Comparison of ENCODE assay signal across 28 cellular contexts in genomic region chr17:38981640-38982039, GRCh38. TPM values are rescaled to one million over a fixed set of nuclear protein-coding genes. Genes with fewer than 3 reads are reported as not detected.
DNase-seq lines count a peak whose midpoint lies in the region; ATAC-seq, FAIRE-seq and TF ChIP-seq lines count a peak whose summit lies in the region.
"Had no signal": no experiment of that assay in that cellular context is flagged by ENCODE, and none has a peak within 500 bp of the region (broad histone marks: within the 10 kb centered on the region; RNA-seq: fewer than 3 reads in every experiment).

No MANE protein-coding gene starts in this region.

- peak overlapping the region; percentile 62 for H3K4me2 ChIP-seq in GM23248 (ENCODE audit: unreplicated experiment)
- peak overlapping the region; percentile 55 for H3K4me2 ChIP-seq in astrocyte (ENCODE audit: low read length)
- no peak overlapping the region for H3K4me2 ChIP-seq in mesenchymal stem cell (ENCODE audit: low read length, poor library complexity, severe bottlenecking)
- H3K4me2 ChIP-seq: GM23338 had no signal

- no peak for FAIRE-seq in astrocyte (lab: Jason Lieb, UNC)
- FAIRE-seq: GM12878, small intestine had no signal

- no peak overlapping the region for H2BK120ac ChIP-seq in mesenchymal stem cell (ENCODE audit: low read depth, low read length)

- H2BK15ac ChIP-seq in mesenchymal stem cell (ENCODE audit: low read depth, poor library complexity, severe bottlenecking), result no peak overlapping the region

- TF ChIP-seq CTCF in astrocyte (IDR thresholded peaks at IDR 0.05; ENCODE audit: insufficient read depth, low read depth, low read length), result no peak
- TF ChIP-seq CTCF in tibial artery (IDR thresholded peaks at IDR 0.05), result no peak

- no peaks in the 10 kb centered on the region for H3K9me2 ChIP-seq in GM23248 (ENCODE audit: insufficient read depth)

- H3K4me3 ChIP-seq in GM23248 (no peak overlapping the region; the same call in 1 of the 2 replicates), astrocyte (ENCODE audit: insufficient read depth, low read depth, low read length) (no peak overlapping the region), mesenchymal stem cell (ENCODE audit: insufficient read depth in 1 of 2, low read depth in 1 of 2, low read length in 2 of 2) (no peak overlapping the region), tibial artery (peak overlapping the region in 1 of 2 donors; percentile 39)
- H3K4me3 ChIP-seq: GM12878, GM23338, SJCRH30 had no signal

- H3K9me3 ChIP-seq in GM23248 (ENCODE audit: low read depth) (no peaks in the 10 kb centered on the region), astrocyte (ENCODE audit: insufficient read depth, low read depth, low read length) (no peaks in the 10 kb centered on the region), mesenchymal stem cell (ENCODE audit: control insufficient read depth, low read length) (no peaks in the 10 kb centered on the region), tibial artery (no peaks in the 10 kb centered on the region)
- H3K9me3 ChIP-seq: SJCRH30 had no signal

- no peaks in the 10 kb centered on the region for H3K36me3 ChIP-seq in GM23248 (ENCODE audit: low read depth)
- no peaks in the 10 kb centered on the region for H3K36me3 ChIP-seq in astrocyte (ENCODE audit: insufficient read depth, low read length)
- no peaks in the 10 kb centered on the region for H3K36me3 ChIP-seq in mesenchymal stem cell (ENCODE audit: control insufficient read depth in 1 of 2, insufficient read depth in 2 of 2, low read depth in 1 of 2, low read length in 2 of 2)
- no peaks in the 10 kb centered on the region for H3K36me3 ChIP-seq in tibial artery
- H3K36me3 ChIP-seq: SJCRH30 had no signal

- no peak overlapping the region for H2AK5ac ChIP-seq in mesenchymal stem cell (ENCODE audit: low read length, severe bottlenecking)

- H3F3A ChIP-seq in GM23248 (ENCODE audit: insufficient read depth), result peaks cover 18% of the 10 kb centered on the region

- DNase-seq in GM23248 (peak; percentile 30), astrocyte (ENCODE audit: low read depth) (no peak), mesenchymal stem cell (peak; percentile 41), tibial artery (no peak), mesenteric fat pad (ENCODE audit: low spot score) (no peak), NCI-H2107 treated with DMSO at 0.1 percent for 48 hours (lab: John Stamatoyannopoulos, UW; ENCODE audit: unreplicated experiment) (no peak), DMS79 (lab: John Stamatoyannopoulos, UW) (no peak)
- DNase-seq: activated CD4-positive, alpha-beta T cell treated with anti-CD3 and anti-CD28 coated beads, Interleukin-2, amount 50 U/mL, for 1 hour; activated gamma-delta T cell treated with Interleukin-2 at 50 U/mL for 16 hours; activated naive CD8-positive, alpha-beta T cell treated with anti-CD3 and anti-CD28 coated beads, Interleukin-2, amount 50 U/mL, for 24 hours; activated T-cell treated with anti-CD3 and anti-CD28 coated beads, Interleukin-2, amount 50 U/mL, for 4 hours; Calu3; foreskin keratinocyte; Kasumi-1; NCI-H1694 treated with DMSO at 0.1 percent for 48 hours; NCI-H2171; NCI-H524; SJCRH30; small intestine; stimulated activated CD4-positive, alpha-beta T cell treated with anti-CD3 and anti-CD28 coated beads, Interleukin-2, amount 100 ng/mL, for 24 hours; T1000 had no signal

- no peaks in the 10 kb centered on the region for H3K79me2 ChIP-seq in GM23248 (ENCODE audit: insufficient read depth)
- H3K79me2 ChIP-seq in astrocyte (ENCODE audit: insufficient read depth, low read length), result no peaks in the 10 kb centered on the region

- peaks cover 14% of the 10 kb centered on the region for H3K4me1 Mint-ChIP-seq in astrocyte (ENCODE audit: low read depth, unreplicated experiment)
- H3K4me1 Mint-ChIP-seq: activated naive CD8-positive, alpha-beta T cell treated with anti-CD3 and anti-CD28 coated beads, Interleukin-2, amount 50 U/mL, for 24 hours; GM23338; memory B cell; WTC11 had no signal

- no peak overlapping the region for H3K14ac ChIP-seq in mesenchymal stem cell (ENCODE audit: low read length in 2 of 2)

- H3K4me3 Mint-ChIP-seq in astrocyte (ENCODE audit: unreplicated experiment), result no peak overlapping the region
- H3K4me3 Mint-ChIP-seq: activated naive CD8-positive, alpha-beta T cell treated with anti-CD3 and anti-CD28 coated beads, Interleukin-2, amount 50 U/mL, for 24 hours; activated T-cell treated with anti-CD3 and anti-CD28 coated beads, Interleukin-2, amount 50 U/mL, for 4 hours; brain; GM23338; memory B cell; WTC11 had no signal

- no peaks in the 10 kb centered on the region for H3K27me3 Mint-ChIP-seq in astrocyte (ENCODE audit: low read depth, unreplicated experiment)
- H3K27me3 Mint-ChIP-seq: activated naive CD8-positive, alpha-beta T cell treated with anti-CD3 and anti-CD28 coated beads, Interleukin-2, amount 50 U/mL, for 24 hours had no signal

- H3K79me1 ChIP-seq in mesenchymal stem cell (replicated peaks; ENCODE audit: low read length, poor library complexity, severe bottlenecking), result no peaks in the 10 kb centered on the region

- H3K9me3 Mint-ChIP-seq in astrocyte (ENCODE audit: unreplicated experiment), result no peaks in the 10 kb centered on the region
- H3K9me3 Mint-ChIP-seq: activated naive CD8-positive, alpha-beta T cell treated with anti-CD3 and anti-CD28 coated beads, Interleukin-2, amount 50 U/mL, for 24 hours; activated T-cell treated with anti-CD3 and anti-CD28 coated beads, Interleukin-2, amount 50 U/mL, for 4 hours; brain; GM23338; memory B cell; WTC11 had no signal

- no peak overlapping the region for H4K91ac ChIP-seq in mesenchymal stem cell (ENCODE audit: low read length)

- peak overlapping the region in 1 of 2 experiments; percentile 14 for H3K18ac ChIP-seq in mesenchymal stem cell (ENCODE audit: low read depth in 1 of 2, low read length in 2 of 2)

- H4K20me1 ChIP-seq in GM23248 (ENCODE audit: insufficient read depth) (no peaks in the 10 kb centered on the region), astrocyte (ENCODE audit: insufficient read depth, low read length) (no peaks in the 10 kb centered on the region)

- peak overlapping the region; percentile 34 for H3K27ac Mint-ChIP-seq in astrocyte (ENCODE audit: unreplicated experiment)
- H3K27ac Mint-ChIP-seq: activated naive CD8-positive, alpha-beta T cell treated with anti-CD3 and anti-CD28 coated beads, Interleukin-2, amount 50 U/mL, for 24 hours; brain; GM23338; memory B cell; WTC11 had no signal

- intact Hi-C loops in tibial artery (cut with DNase I; ENCODE audit: low total_unique reads), result loop anchor here (5.0 to 10.0 kb wide), 2 partner anchors 171 to 263 kb away; partner anchors contain the start of gene PLXDC1

- no peak overlapping the region for H4K8ac ChIP-seq in mesenchymal stem cell (ENCODE audit: low read length)

- peak overlapping the region; percentile 28; the same call in 1 of the 2 replicates for H2AFZ ChIP-seq in GM23248
- H2AFZ ChIP-seq in astrocyte (ENCODE audit: low read depth, low read length), result no peak overlapping the region
- H2AFZ ChIP-seq in mesenchymal stem cell (ENCODE audit: low read depth, low read length), result no peak overlapping the region
- H2AFZ ChIP-seq: GM23338 had no signal

- H3K27ac ChIP-seq in GM23248 (peak overlapping the region; percentile 51), astrocyte (ENCODE audit: low read depth, low read length) (no peak overlapping the region), mesenchymal stem cell (ENCODE audit: low read length, poor library complexity, severe bottlenecking) (no peak overlapping the region), tibial artery (peak overlapping the region; percentile 67 to 74)
- H3K27ac ChIP-seq: foreskin keratinocyte, SJCRH30 had no signal

- no peak overlapping the region for H3K23ac ChIP-seq in mesenchymal stem cell (ENCODE audit: low read length in 2 of 2)

- WGBS in GM23248 (ENCODE audit: low coverage in 1 of 2, low lambda C conversion rate in 2 of 2, missing lambda C conversion rate in 2 of 2), 2 experiments, result 49 to 73% methylated on average over 2 of the region's 2 CpGs
- 85% methylated on average over 2 of the region's 2 CpGs for WGBS in mesenchymal stem cell

- H3K9ac ChIP-seq in GM23248, result peak overlapping the region; percentile 33; the same call in 1 of the 2 replicates
- H3K9ac ChIP-seq in astrocyte (ENCODE audit: low read length), result no peak overlapping the region
- H3K9ac ChIP-seq in mesenchymal stem cell (ENCODE audit: low read length), result no peak overlapping the region

- no peak overlapping the region for H2BK5ac ChIP-seq in mesenchymal stem cell (ENCODE audit: low read depth, low read length, poor library complexity, severe bottlenecking)

- no peaks in the 10 kb centered on the region for H3K27me3 ChIP-seq in GM23248 (replicated peaks; ENCODE audit: insufficient read depth)
- H3K27me3 ChIP-seq in astrocyte (ENCODE audit: insufficient read depth, low read length), result no peaks in the 10 kb centered on the region
- no peaks in the 10 kb centered on the region for H3K27me3 ChIP-seq in mesenchymal stem cell (ENCODE audit: control insufficient read depth in 1 of 2, insufficient read depth in 1 of 2, low read length in 2 of 2)
- no peaks in the 10 kb centered on the region for H3K27me3 ChIP-seq in tibial artery
- H3K27me3 ChIP-seq: SJCRH30 had no signal

- in situ Hi-C loops in GM23248 (cut with MboI), result no loop called here

- H3K36me3 Mint-ChIP-seq in astrocyte (ENCODE audit: low read depth, unreplicated experiment), result no peaks in the 10 kb centered on the region
- H3K36me3 Mint-ChIP-seq: brain, memory B cell, WTC11 had no signal

- H3K4me1 ChIP-seq in GM23248 (ENCODE audit: insufficient read depth) (peaks cover 20% of the 10 kb centered on the region), astrocyte (ENCODE audit: insufficient read depth, low read length) (peaks cover 7% of the 10 kb centered on the region), mesenchymal stem cell (ENCODE audit: control insufficient read depth, insufficient read depth, low read depth, low read length) (no peaks in the 10 kb centered on the region), tibial artery (peaks cover 0 to 30% (median 6%) of the 10 kb centered on the region in 4 donors)
- H3K4me1 ChIP-seq: foreskin keratinocyte had no signal

- H3K4ac ChIP-seq in mesenchymal stem cell (ENCODE audit: low read depth in 1 of 2, low read length in 2 of 2), result no peak overlapping the region

- peak overlapping the region in 1 of 2 experiments; percentile 80 for H2BK12ac ChIP-seq in mesenchymal stem cell (ENCODE audit: low read length in 2 of 2)

- ATAC-seq in GM21619 (IDR thresholded peaks at IDR 0.05; ENCODE audit: unreplicated experiment), result no peak
- ATAC-seq: activated naive CD8-positive, alpha-beta T cell treated with anti-CD3 and anti-CD28 coated beads, Interleukin-2, amount 50 U/mL, for 24 hours; activated T-cell treated with anti-CD3 and anti-CD28 coated beads, Interleukin-2, amount 50 U/mL, for 4 hours; foreskin keratinocyte; GM12878; GM23338; Panc1; WTC11 had no signal

RNA-seq across cellular contexts. Expression of gene FBXO47, which starts 14.4 kb away (rescaled TPM):
- total RNA-seq in GM23248 (2014; rRNA removed; shearing (Covaris generic)), result under 0.01 TPM in 1 of 2 replicates, not detected in the other
- not detected in 2 replicates for polyA plus RNA-seq in GM23248 (2016; fragmentation: Nextera tagmentation; extraction: Ambion mirVana)
- total RNA-seq in astrocyte (not detected in 2 replicates), mesenteric fat pad (not detected)
- not detected for polyA plus RNA-seq in mesenchymal stem cell (2013, experiment 1 of 2)
- not detected for polyA plus RNA-seq in mesenchymal stem cell (2013, experiment 2 of 2)
- total RNA-seq: Calu3, foreskin keratinocyte, GM12878, GM23338, SJCRH30, WTC11 had no signal
- polyA plus RNA-seq: foreskin keratinocyte, GM23338 had no signal

Comparison
In these comparisons a context has a peak if more than half of its experiments do, and no peak if none do; other contexts are left out.
1. DNase-seq: peak in GM23248 (single experiment) and mesenchymal stem cell (single experiment); none in astrocyte (single experiment), tibial artery (0 of 2), mesenteric fat pad (single experiment), NCI-H2107 treated with DMSO at 0.1 percent for 48 hours (single experiment) and DMS79 (single experiment).
2. H3K27ac ChIP-seq: peak in GM23248 (single experiment) and tibial artery (2 of 2); none in astrocyte (single experiment) and mesenchymal stem cell (single experiment).